In genomic region chr5:109692011-109692410, GRCh38 we compare ENCODE assay signal across 8 cellular contexts. TPM values are rescaled to one million over a fixed set of nuclear protein-coding genes. Genes with fewer than 3 reads are reported as not detected.
A peak's percentile ranks its signal among the peaks of the same experiment; 100 is the strongest.
DNase-seq lines count a peak whose midpoint lies in the region; ATAC-seq and TF ChIP-seq lines count a peak whose summit lies in the region.

No MANE protein-coding gene starts in this region.

- H3K4me3 ChIP-seq in GM23248 (peak overlapping the region; percentile 91), skeletal muscle tissue (ENCODE audit: low read length in 3 of 3) (peak overlapping the region; percentile 60 to 94 (median 82))

- H3K27me3 ChIP-seq in GM23248 (replicated peaks; ENCODE audit: insufficient read depth) (no peaks in the 10 kb centered on the region), skeletal muscle tissue (ENCODE audit: control insufficient read depth in 3 of 3, insufficient read depth in 3 of 3, low read length in 3 of 3) (no peaks in the 10 kb centered on the region)

- H3K9me3 ChIP-seq in GM23248 (ENCODE audit: low read depth) (no peaks in the 10 kb centered on the region), skeletal muscle tissue (ENCODE audit: control insufficient read depth in 3 of 3, low read length in 3 of 3) (no peaks in the 10 kb centered on the region)

- TF ChIP-seq POLR2A in erythroblast (IDR thresholded peaks at IDR 0.05; ENCODE audit: low read length) (no peak), GM18505 (IDR thresholded peaks at IDR 0.05; ENCODE audit: borderline replicate concordance, extremely low read depth, insufficient read depth, insufficient read length) (no peak)

- H3K9me2 ChIP-seq in GM23248 (ENCODE audit: insufficient read depth), result no peaks in the 10 kb centered on the region

- in situ Hi-C loops in GM23248 (cut with MboI), result no loop called here

- H3K4me2 ChIP-seq in GM23248 (ENCODE audit: unreplicated experiment), result peak overlapping the region; percentile 97

- peak; percentile 77 for DNase-seq in GM23248
- peak; percentile 30 for DNase-seq in RWPE1 (ENCODE audit: low spot score)
- peak; percentile 19 to 59 for DNase-seq in erythroblast (lab: John Stamatoyannopoulos, UW)
- DNase-seq in COLO829 (ENCODE audit: low spot score), result no peak
- no peak for DNase-seq in NCI-H1417 treated with DMSO at 0.1 percent for 48 hours (lab: John Stamatoyannopoulos, UW)
- no peak for DNase-seq in NCI-H187 treated with DMSO at 0.1 percent for 48 hours (lab: John Stamatoyannopoulos, UW)

- H3F3A ChIP-seq in GM23248 (ENCODE audit: insufficient read depth), result peaks cover 33% of the 10 kb centered on the region

- H3K27ac ChIP-seq in GM23248 (peak overlapping the region; percentile 20), RWPE1 (no peak overlapping the region), skeletal muscle tissue (ENCODE audit: low read depth, low read length) (peak overlapping the region; percentile 95)

- WGBS in GM23248 (ENCODE audit: low coverage in 1 of 2, low lambda C conversion rate in 2 of 2, missing lambda C conversion rate in 2 of 2), 2 experiments, result 28 to 45% methylated on average over 1 of the region's 1 CpG

- POLR2A ChIA-PET in RWPE1 (lab: Yijun Ruan, JAX; ENCODE audit: low non-redundant PET), result interaction anchor here (0.5 kb wide), 1 partner anchor 24 kb away, joined by 3 read pairs; no protein-coding TSS in a partner anchor

- H3K36me3 ChIP-seq in GM23248 (ENCODE audit: low read depth), result no peaks in the 10 kb centered on the region
- H3K36me3 ChIP-seq in skeletal muscle tissue (ENCODE audit: control insufficient read depth in 3 of 3, insufficient read depth in 3 of 3, low read length in 3 of 3), result no peaks in the 10 kb centered on the region

- no peak for ATAC-seq in GM18505 (IDR thresholded peaks at IDR 0.05; ENCODE audit: unreplicated experiment)

- H3K9ac ChIP-seq in GM23248, result peak overlapping the region; percentile 84
- H3K9ac ChIP-seq in skeletal muscle tissue (ENCODE audit: low read depth in 1 of 3, low read length in 3 of 3), result peak overlapping the region in 1 of 3 donors; percentile 93

- CTCF ChIA-PET in RWPE1 (lab: Yijun Ruan, JAX), result interaction anchor here (0.7 to 1.0 kb wide), 2 partner anchors 741 to 935 kb away, joined by 3 read pairs; no protein-coding TSS in a partner anchor

- H3K4me1 ChIP-seq in GM23248 (ENCODE audit: insufficient read depth) (peaks cover 36% of the 10 kb centered on the region), skeletal muscle tissue (ENCODE audit: control insufficient read depth in 3 of 3, insufficient read depth in 3 of 3, low read length in 3 of 3) (peaks cover 22 to 36% (median 34%) of the 10 kb centered on the region in 3 donors)

- H2AFZ ChIP-seq in GM23248, result peak overlapping the region; percentile 95; the same call in 1 of the 2 replicates

- TF ChIP-seq CTCF in RWPE1 (conservative IDR thresholded peaks at IDR 0.05; ENCODE audit: low read depth), result no peak

- H3K79me2 ChIP-seq in GM23248 (ENCODE audit: insufficient read depth), result peaks cover 68% of the 10 kb centered on the region

- H4K20me1 ChIP-seq in GM23248 (ENCODE audit: insufficient read depth), result no peaks in the 10 kb centered on the region

RNA-seq across cellular contexts. Expression of gene MAN2A1, which starts 2.3 kb away (rescaled TPM):
- 54.6 and 59.3 TPM in 2 replicates for total RNA-seq in GM23248 (2014; rRNA removed; shearing (Covaris generic))
- 18.1 and 20.8 TPM in 2 replicates for polyA plus RNA-seq in GM23248 (2016; fragmentation: Nextera tagmentation; extraction: Ambion mirVana)
- 81.4 TPM for total RNA-seq in skeletal muscle tissue

Comparison
In these comparisons a context has a peak if more than half of its experiments do, and no peak if none do; other contexts are left out.
1. DNase-seq: peak in GM23248 (single experiment), RWPE1 (single experiment) and erythroblast (2 of 2); none in COLO829 (single experiment), NCI-H1417 treated with DMSO at 0.1 percent for 48 hours (single experiment) and NCI-H187 treated with DMSO at 0.1 percent for 48 hours (single experiment).